In the genomic region with DNA sequence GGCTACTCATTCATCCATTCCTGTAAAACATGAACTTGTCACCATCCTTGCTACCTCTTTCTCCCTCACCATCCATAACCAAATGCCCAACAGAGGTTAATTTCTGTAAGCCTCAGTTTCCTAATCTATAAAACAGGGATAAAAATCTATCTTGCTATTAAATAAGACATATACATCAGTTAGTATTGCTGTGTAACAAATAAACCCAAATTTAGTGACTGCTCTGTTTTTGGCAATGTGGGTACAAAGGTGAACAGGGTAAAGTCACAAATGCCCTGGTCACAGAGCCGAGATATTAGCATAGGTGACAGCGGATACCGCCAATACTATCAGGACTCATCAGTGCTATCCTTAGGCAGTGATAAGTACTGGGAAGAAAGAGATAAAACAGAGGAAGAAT, we compare ENCODE assay signal across 1 cellular context.
A peak's percentile ranks its signal among the peaks of the same experiment; 100 is the strongest.
TF ChIP-seq lines count a peak whose summit lies in the region.

No MANE protein-coding gene starts in this region.

TF ChIP-seq in HepG2, 621 proteins besides CTCF, POLR2A, EP300 and RAD21:
- no peak for TF ChIP-seq CBX2 (IDR thresholded peaks at IDR 0.05; ENCODE audit: low read depth, low read length)
- TF ChIP-seq CBX2 (CRISPR knock-in tag; IDR thresholded peaks at IDR 0.05; ENCODE audit: low read depth): no peak
- TF ChIP-seq, protein P1, sequence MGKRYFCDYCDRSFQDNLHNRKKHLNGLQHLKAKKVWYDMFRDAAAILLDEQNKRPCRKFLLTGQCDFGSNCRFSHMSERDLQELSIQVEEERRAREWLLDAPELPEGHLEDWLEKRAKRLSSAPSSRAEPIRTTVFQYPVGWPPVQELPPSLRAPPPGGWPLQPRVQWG (CRISPR knock-in tag; IDR thresholded peaks at IDR 0.05; ENCODE audit: borderline replicate concordance, low read depth): no peak
- TF ChIP-seq, protein P2, sequence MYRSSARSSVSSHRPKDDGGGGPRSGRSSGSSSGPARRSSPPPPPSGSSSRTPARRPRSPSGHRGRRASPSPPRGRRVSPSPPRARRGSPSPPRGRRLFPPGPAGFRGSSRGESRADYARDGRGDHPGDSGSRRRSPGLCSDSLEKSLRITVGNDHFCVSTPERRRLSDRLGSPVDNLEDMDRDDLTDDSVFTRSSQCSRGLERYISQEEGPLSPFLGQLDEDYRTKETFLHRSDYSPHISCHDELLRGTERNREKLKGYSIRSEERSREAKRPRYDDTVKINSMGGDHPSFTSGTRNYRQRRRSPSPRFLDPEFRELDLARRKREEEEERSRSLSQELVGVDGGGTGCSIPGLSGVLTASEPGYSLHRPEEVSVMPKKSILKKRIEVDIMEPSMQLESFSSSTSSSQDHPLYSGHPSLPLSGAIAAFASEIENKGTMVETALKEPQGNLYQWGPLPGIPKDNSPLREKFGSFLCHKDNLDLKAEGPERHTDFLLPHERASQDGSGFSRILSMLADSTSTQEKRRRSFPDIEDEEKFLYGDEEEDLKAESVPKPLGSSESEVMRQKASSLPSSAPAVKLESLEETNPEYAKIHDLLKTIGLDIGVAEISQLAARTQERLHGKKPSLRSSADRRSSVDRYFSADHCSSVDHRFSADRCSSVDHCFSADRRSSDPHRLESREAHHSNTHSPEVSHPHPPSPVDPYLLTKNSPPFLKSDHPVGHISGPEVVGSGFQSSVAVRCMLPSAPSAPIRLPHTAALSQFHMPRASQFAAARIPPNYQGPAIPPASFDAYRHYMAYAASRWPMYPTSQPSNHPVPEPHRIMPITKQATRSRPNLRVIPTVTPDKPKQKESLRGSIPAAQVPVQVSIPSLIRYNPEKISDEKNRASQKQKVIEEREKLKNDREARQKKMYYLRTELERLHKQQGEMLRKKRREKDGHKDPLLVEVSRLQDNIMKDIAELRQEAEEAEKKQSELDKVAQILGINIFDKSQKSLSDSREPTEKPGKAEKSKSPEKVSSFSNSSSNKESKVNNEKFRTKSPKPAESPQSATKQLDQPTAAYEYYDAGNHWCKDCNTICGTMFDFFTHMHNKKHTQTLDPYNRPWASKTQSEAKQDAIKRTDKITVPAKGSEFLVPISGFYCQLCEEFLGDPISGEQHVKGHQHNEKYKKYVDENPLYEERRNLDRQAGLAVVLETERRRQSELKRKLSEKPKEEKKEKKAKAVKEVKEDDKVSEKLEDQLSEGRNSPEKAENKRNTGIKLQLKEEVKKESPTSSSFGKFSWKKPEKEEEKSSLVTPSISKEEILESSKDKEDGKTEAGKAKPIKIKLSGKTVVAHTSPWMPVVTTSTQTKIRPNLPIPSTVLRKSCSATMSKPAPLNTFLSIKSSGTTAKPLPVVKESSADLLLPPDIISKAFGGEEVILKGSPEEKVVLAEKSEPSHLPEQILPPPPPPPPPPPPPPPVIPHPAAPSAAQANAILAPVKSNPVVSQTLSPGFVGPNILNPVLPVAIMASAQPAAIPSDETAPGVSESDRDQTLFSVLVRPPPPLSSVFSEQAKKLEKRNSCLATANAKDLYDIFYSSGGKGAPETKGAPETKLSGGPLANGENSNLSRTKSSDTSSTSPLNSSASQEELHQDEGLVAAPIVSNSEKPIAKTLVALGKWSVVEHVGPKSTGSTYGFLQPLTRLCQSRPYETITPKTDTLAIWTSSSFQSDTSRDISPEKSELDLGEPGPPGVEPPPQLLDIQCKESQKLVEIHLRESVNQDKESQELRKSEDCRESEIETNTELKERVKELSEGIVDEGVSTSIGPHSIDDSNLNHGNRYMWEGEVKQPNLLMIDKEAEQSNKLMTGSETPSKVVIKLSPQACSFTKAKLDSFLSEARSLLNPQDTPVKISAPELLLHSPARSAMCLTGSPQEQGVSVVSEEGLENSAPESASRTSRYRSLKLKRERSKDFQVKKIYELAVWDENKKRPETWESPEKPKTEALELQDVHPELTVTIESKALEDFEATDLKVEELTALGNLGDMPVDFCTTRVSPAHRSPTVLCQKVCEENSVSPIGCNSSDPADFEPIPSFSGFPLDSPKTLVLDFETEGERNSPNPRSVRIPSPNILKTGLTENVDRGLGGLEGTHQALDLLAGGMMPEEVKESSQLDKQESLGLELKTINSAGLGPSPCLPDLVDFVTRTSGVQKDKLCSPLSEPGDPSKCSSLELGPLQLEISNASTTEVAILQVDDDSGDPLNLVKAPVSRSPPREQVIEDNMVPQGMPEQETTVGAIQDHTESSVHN (CRISPR knock-in tag; IDR thresholded peaks at IDR 0.05): no peak
- no peak for TF ChIP-seq SALL1 (CRISPR knock-in tag; IDR thresholded peaks at IDR 0.05)
- TF ChIP-seq RBAK (CRISPR knock-in tag; IDR thresholded peaks at IDR 0.05): peak; percentile 94
